ENCODE assay signal across 19 cellular contexts in the genomic region with DNA sequence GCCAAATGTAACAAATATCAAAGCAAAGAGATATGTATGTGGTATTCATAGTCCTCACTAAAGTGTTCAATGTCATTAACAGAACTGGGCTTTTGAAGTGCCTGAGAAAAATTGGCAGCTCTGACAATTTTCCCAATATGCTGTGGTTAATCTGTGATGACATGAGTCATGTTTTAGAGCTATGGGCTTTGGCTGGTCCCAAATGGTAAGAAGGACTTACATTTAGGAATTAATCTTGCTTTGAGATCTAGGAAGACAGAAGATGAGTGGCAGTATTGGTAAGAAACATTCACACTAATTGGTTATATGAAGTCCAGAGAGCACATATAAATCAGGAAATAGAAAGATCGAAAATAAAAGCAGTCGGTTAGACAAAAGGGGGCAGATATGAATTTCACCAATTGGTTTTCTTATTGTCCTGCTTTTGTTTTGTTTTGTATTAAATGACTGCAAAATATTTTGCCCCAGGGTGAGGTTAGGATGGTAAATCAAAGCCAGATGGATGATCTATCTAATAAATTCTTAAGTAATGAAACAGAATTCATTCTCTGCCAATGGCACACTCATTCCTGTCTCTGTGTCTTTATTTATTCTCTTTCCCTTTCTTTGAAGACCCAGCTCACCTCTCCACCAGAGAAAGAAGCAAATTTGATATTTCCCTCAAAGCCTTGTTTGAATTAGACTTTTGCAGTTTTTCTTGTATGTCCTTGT.
"Had no signal": no experiment of that assay in that cellular context is flagged by ENCODE, and none has a peak within 500 bp of the region (broad histone marks: within the 10 kb centered on the region; RNA-seq: fewer than 3 reads in every experiment).

No MANE protein-coding gene starts in this region.

- H3K4me1 Mint-ChIP-seq: memory B cell; naive thymus-derived CD8-positive, alpha-beta T cell had no signal

- H3K36me3 Mint-ChIP-seq: memory B cell; naive thymus-derived CD8-positive, alpha-beta T cell had no signal

- ATAC-seq: activated CD8-positive, alpha-beta T cell treated with anti-CD3 and anti-CD28 coated beads for 36 hours; activated T-cell treated with anti-CD3 and anti-CD28 coated beads, Interleukin-2, amount 50 U/mL, for 4 hours; mucosa of descending colon; naive thymus-derived CD8-positive, alpha-beta T cell had no signal

- H3K4me1 ChIP-seq: adrenal gland, left ventricle myocardium inferior, stomach, thyroid gland had no signal

- H3K27ac Mint-ChIP-seq: activated CD8-positive, alpha-beta T cell treated with anti-CD3 and anti-CD28 coated beads for 36 hours; endodermal cell; memory B cell; naive thymus-derived CD8-positive, alpha-beta T cell had no signal

- H3K36me3 ChIP-seq: adrenal gland, cardiac muscle cell, left ventricle myocardium inferior, neutrophil, stomach, thyroid gland had no signal

- H3K9me3 ChIP-seq: adrenal gland, left ventricle myocardium inferior, mucosa of descending colon, neutrophil, stomach, thyroid gland had no signal

- H3K27me3 ChIP-seq: cardiac muscle cell, neutrophil, stomach had no signal

- H3K4me3 ChIP-seq: adrenal gland, cardiac muscle cell, dorsolateral prefrontal cortex, left ventricle myocardium inferior, mucosa of descending colon, stomach, thyroid gland had no signal

- DNase-seq: activated CD4-positive, alpha-beta T cell treated with anti-CD3 and anti-CD28 coated beads for 48 hours; activated CD8-positive, alpha-beta T cell treated with anti-CD3 and anti-CD28 coated beads for 36 hours; activated effector memory CD4-positive, alpha-beta T cell treated with Interleukin-2 at 50 U/mL for 16 hours; activated naive CD4-positive, alpha-beta T cell treated with anti-CD3 and anti-CD28 coated beads, Interleukin-2, amount 50 U/mL, for 16 hours; activated T-cell treated with anti-CD3 and anti-CD28 coated beads, Interleukin-2, amount 50 U/mL, for 4 hours; adrenal gland; dorsolateral prefrontal cortex; endodermal cell; glutamatergic neuron; hypothalamus; left ventricle myocardium inferior; mucosa of descending colon; naive thymus-derived CD8-positive, alpha-beta T cell; stimulated activated CD4-positive, alpha-beta T cell treated with anti-CD3 and anti-CD28 coated beads, Interleukin-1b, Interleukin-23, amount 100 ng/mL, for 48 hours; stomach; thyroid gland had no signal

- H3K9me3 Mint-ChIP-seq: activated CD8-positive, alpha-beta T cell treated with anti-CD3 and anti-CD28 coated beads for 36 hours; activated T-cell treated with anti-CD3 and anti-CD28 coated beads, Interleukin-2, amount 50 U/mL, for 4 hours; endodermal cell; memory B cell had no signal

- H3K27me3 Mint-ChIP-seq: activated CD8-positive, alpha-beta T cell treated with anti-CD3 and anti-CD28 coated beads for 36 hours; memory B cell; naive thymus-derived CD8-positive, alpha-beta T cell had no signal

- H3K27ac ChIP-seq: adrenal gland, cardiac muscle cell, dorsolateral prefrontal cortex, left ventricle myocardium inferior, neutrophil, stomach, thyroid gland had no signal

- H3K4me3 Mint-ChIP-seq: activated CD8-positive, alpha-beta T cell treated with anti-CD3 and anti-CD28 coated beads for 36 hours; activated T-cell treated with anti-CD3 and anti-CD28 coated beads, Interleukin-2, amount 50 U/mL, for 4 hours; endodermal cell; memory B cell; naive thymus-derived CD8-positive, alpha-beta T cell had no signal
